ENCODE assay signal across 8 cellular contexts in genomic region chr11:12963789-12964536, GRCh38. TPM values are rescaled to one million over a fixed set of nuclear protein-coding genes. Genes with fewer than 3 reads are reported as not detected.
DNase-seq lines count a peak whose midpoint lies in the region; ATAC-seq and TF ChIP-seq lines count a peak whose summit lies in the region.

No MANE protein-coding gene starts in this region.

- POLR2A ChIA-PET in IMR-90 (lab: Charles Lee; ENCODE audit: unreplicated experiment), result no interaction called here

- no peak overlapping the region for H2BK120ac ChIP-seq in IMR-90 (ENCODE audit: low read depth, low read length)

- H4K5ac ChIP-seq in IMR-90 (ENCODE audit: low read depth, low read length), result no peak overlapping the region

- H3K27ac ChIP-seq in IMR-90 (ENCODE audit: insufficient read depth, low read length) (no peak overlapping the region), RWPE2 (ENCODE audit: poor library complexity, severe bottlenecking) (no peak overlapping the region), aorta (ENCODE audit: low read depth in 1 of 2, low read length in 2 of 2) (no peak overlapping the region)

- CTCF ChIA-PET in IMR-90 (lab: Yijun Ruan, JAX), result interaction anchor here (0.6 to 2.5 kb wide), 11 partner anchors 13 to 633 kb away, joined by 3 to 17 read pairs (median 5); no protein-coding TSS in a partner anchor

- dilution Hi-C loops in IMR-90 (cut with HindIII; ENCODE audit: low sequenced_read_pairs, unreplicated experiment), result loop anchor here (25.0 kb wide), 1 partner anchor 198 kb away; no protein-coding TSS in a partner anchor

- peaks cover 32% of the 10 kb centered on the region for H3K27me3 ChIP-seq in IMR-90 (ENCODE audit: control insufficient read depth, insufficient read depth, low read length)
- H3K27me3 ChIP-seq in RWPE2 (ENCODE audit: insufficient read depth, poor library complexity, severe bottlenecking), result no peaks in the 10 kb centered on the region
- no peaks in the 10 kb centered on the region for H3K27me3 ChIP-seq in aorta (ENCODE audit: control insufficient read depth in 1 of 2, insufficient read depth in 2 of 2, low read length in 1 of 2)

- H3K4me3 ChIP-seq in IMR-90 (ENCODE audit: insufficient read depth, low read depth, low read length) (no peak overlapping the region), RWPE2 (ENCODE audit: severe bottlenecking) (no peak overlapping the region), aorta (ENCODE audit: low read length in 2 of 2) (no peak overlapping the region)

- H3K4me2 ChIP-seq in IMR-90 (ENCODE audit: low read depth, low read length), result no peak overlapping the region

- H3K9ac ChIP-seq in IMR-90 (ENCODE audit: low read depth, low read length), result no peak overlapping the region

- H2BK5ac ChIP-seq in IMR-90 (ENCODE audit: low read depth, low read length, poor library complexity, severe bottlenecking), result no peak overlapping the region

- intact Hi-C loops in IMR-90 (cut with micrococcal nuclease) (loop anchor here (1.0 to 5.0 kb wide), 6 partner anchors 188 to 677 kb away; partner anchors contain the start of gene BMAL1), posterior vena cava (cut with DNase I) (loop anchor here (5.0 to 10.0 kb wide), 2 partner anchors 378 to 381 kb away; no protein-coding TSS in a partner anchor), aorta (cut with DNase I) (loop anchor here in 1 of 2 donors (5.0 to 10.0 kb wide), 2 partner anchors 221 to 373 kb away; no protein-coding TSS in a partner anchor)

- H3K36me3 ChIP-seq in IMR-90 (ENCODE audit: control insufficient read depth, insufficient read depth, low read length) (no peaks in the 10 kb centered on the region), RWPE2 (ENCODE audit: low read depth) (no peaks in the 10 kb centered on the region), aorta (ENCODE audit: control insufficient read depth in 1 of 2, insufficient read depth in 2 of 2, low read length in 1 of 2) (no peaks in the 10 kb centered on the region)

- H3K9me1 ChIP-seq in IMR-90 (ENCODE audit: insufficient read depth, low read length), result no peaks in the 10 kb centered on the region

- H4K20me1 ChIP-seq in IMR-90 (ENCODE audit: insufficient read depth, low read length), result no peaks in the 10 kb centered on the region

- H3K9me3 ChIP-seq in IMR-90 (ENCODE audit: control insufficient read depth, insufficient read depth, low read length), result no peaks in the 10 kb centered on the region
- H3K9me3 ChIP-seq in RWPE2 (ENCODE audit: severe bottlenecking), result no peaks in the 10 kb centered on the region
- H3K9me3 ChIP-seq in aorta (ENCODE audit: control insufficient read depth, low read length), result no peaks in the 10 kb centered on the region

- peak; percentile 89 for DNase-seq in D341Med (ENCODE audit: low spot score)
- peak; percentile 48 for DNase-seq in IMR-90
- no peak for DNase-seq in RWPE2 (ENCODE audit: low spot score)
- DNase-seq in activated naive CD4-positive, alpha-beta T cell treated with Interleukin-2 at 50 U/mL for 16 hours, result peak; percentile 65
- DNase-seq in glomerular visceral epithelial cell (ENCODE audit: extremely low spot score), result peak; percentile 65
- peak; percentile 83 for DNase-seq in posterior vena cava (ENCODE audit: low spot score)
- peak; percentile 63 to 86 for DNase-seq in aorta

- TF ChIP-seq CTCF in IMR-90 (conservative IDR thresholded peaks at IDR 0.05; ENCODE audit: low read depth, low read length) (peak; percentile 95), RWPE2 (IDR thresholded peaks at IDR 0.05; ENCODE audit: poor library complexity, severe bottlenecking) (peak; percentile 92)

- ATAC-seq in GM21381 (IDR thresholded peaks at IDR 0.05; ENCODE audit: unreplicated experiment) (peak; percentile 84), IMR-90 (ENCODE audit: low read depth) (peak; percentile 99), RWPE2 (ENCODE audit: low read depth) (peak; percentile 80), aorta (ENCODE audit: low FRiP score) (peak; percentile 87)

- H3K56ac ChIP-seq in IMR-90 (ENCODE audit: extremely low read depth, insufficient read depth, low read length), result no peak overlapping the region

- in situ Hi-C loops in IMR-90 (cut with MboI; ENCODE audit: low sequenced_read_pairs), result no loop called here

- no peaks in the 10 kb centered on the region for H3K79me1 ChIP-seq in IMR-90 (ENCODE audit: low read depth in 1 of 2, low read length in 2 of 2)

- H3K18ac ChIP-seq in IMR-90 (ENCODE audit: low read depth, low read length), result no peak overlapping the region

- H3K4me1 ChIP-seq in IMR-90 (ENCODE audit: control insufficient read depth, insufficient read depth, low read length), result no peaks in the 10 kb centered on the region
- H3K4me1 ChIP-seq in RWPE2 (ENCODE audit: insufficient read depth, poor library complexity, severe bottlenecking), result peaks cover 16% of the 10 kb centered on the region
- H3K4me1 ChIP-seq in aorta (ENCODE audit: control insufficient read depth in 1 of 2, insufficient read depth in 2 of 2, low read length in 2 of 2), result no peaks in the 10 kb centered on the region

- H3K23ac ChIP-seq in IMR-90 (ENCODE audit: low read depth, low read length), result no peak overlapping the region

- no peak overlapping the region for H2AK9ac ChIP-seq in IMR-90 (replicated peaks; ENCODE audit: low read depth, low read length, poor library complexity)

- peak; percentile 96 for TF ChIP-seq RAD21 in IMR-90 (IDR thresholded peaks at IDR 0.05; ENCODE audit: low read length)

- no peak overlapping the region for H2BK15ac ChIP-seq in IMR-90 (ENCODE audit: low read depth, low read length)

- no TSS peak for BruUV-seq in IMR-90 (replicated peaks; lab: Mats Ljungman, UMichigan)

- H4K91ac ChIP-seq in IMR-90 (ENCODE audit: insufficient read depth, low read depth, low read length), result no peak overlapping the region

- no peak overlapping the region for H2BK20ac ChIP-seq in IMR-90 (ENCODE audit: low read depth, low read length)

- peak overlapping the region; percentile 25; the same call in 1 of the 2 replicates for H2AK5ac ChIP-seq in IMR-90 (ENCODE audit: low read depth, low read length)

- TF ChIP-seq POLR2A in IMR-90 (IDR thresholded peaks at IDR 0.05; ENCODE audit: low read depth, low read length), result no peak

- no CpG with 5 or more reads among the region's 13 CpGs for WGBS in IMR-90 (ENCODE audit: extremely low coverage in 2 of 2, insufficient read length in 1 of 2), 2 experiments
- 13 to 15% methylated on average over 13 of the region's 13 CpGs for WGBS in aorta, 2 donors

- H3K4ac ChIP-seq in IMR-90 (ENCODE audit: low read depth, low read length), result no peak overlapping the region; the same call in 1 of the 2 replicates

- H2AFZ ChIP-seq in IMR-90 (replicated peaks; ENCODE audit: low read length, poor library complexity), result peak overlapping the region; percentile 38

- no peak overlapping the region for H4K8ac ChIP-seq in IMR-90 (ENCODE audit: low read depth in 2 of 2, low read length in 2 of 2)

- H3K14ac ChIP-seq in IMR-90 (replicated peaks; ENCODE audit: low read depth, low read length), result no peak overlapping the region

TF ChIP-seq in IMR-90, 13 proteins besides CTCF, POLR2A, EP300 and RAD21:
- no peak for TF ChIP-seq ELK1 (IDR thresholded peaks at IDR 0.05; ENCODE audit: borderline replicate concordance, low read depth, low read length)
- no peak for TF ChIP-seq CHD1 (IDR thresholded peaks at IDR 0.05; ENCODE audit: low read depth, low read length)
- peak; percentile 78; the same call in 1 of the 2 replicates for TF ChIP-seq MAZ (IDR thresholded peaks at IDR 0.05; ENCODE audit: borderline replicate concordance, low read depth, low read length)
- no peak for TF ChIP-seq RCOR1 (IDR thresholded peaks at IDR 0.05; ENCODE audit: insufficient replicate concordance, low read length)
- no peak for TF ChIP-seq USF2 (IDR thresholded peaks at IDR 0.05; ENCODE audit: low read depth, low read length)
- peak; percentile 97 for TF ChIP-seq SMC3 (IDR thresholded peaks at IDR 0.05; ENCODE audit: low read depth, low read length)
- no peak for TF ChIP-seq RFX5 (IDR thresholded peaks at IDR 0.05; ENCODE audit: low read depth, low read length)
- TF ChIP-seq MAFK (IDR thresholded peaks at IDR 0.05; ENCODE audit: low read depth, low read length), result no peak
- TF ChIP-seq CEBPB (IDR thresholded peaks at IDR 0.05; ENCODE audit: low read depth, low read length), result no peak

RNA-seq across cellular contexts. Expression of gene RASSF10, which starts 45.2 kb away (rescaled TPM):
- not detected in 2 replicates for total RNA-seq in IMR-90 (2012; rRNA removed)
- polyA plus RNA-seq in IMR-90 (2012; rRNA removed), result not detected in 2 replicates
- not detected in 2 replicates for polyA plus RNA-seq in IMR-90 (2012; cell fraction: cytosol; rRNA removed)
- not detected in 2 replicates for polyA plus RNA-seq in IMR-90 (2012; cell fraction: nucleus; rRNA removed; ENCODE audit: low replicate concordance)
- under 1 TPM; 0.19 to 0.90 TPM for total RNA-seq in posterior vena cava
- total RNA-seq in aorta, result under 1 TPM; 0.26 to 0.75 TPM
- not detected for polyA plus RNA-seq in aorta
